In the genomic region with DNA sequence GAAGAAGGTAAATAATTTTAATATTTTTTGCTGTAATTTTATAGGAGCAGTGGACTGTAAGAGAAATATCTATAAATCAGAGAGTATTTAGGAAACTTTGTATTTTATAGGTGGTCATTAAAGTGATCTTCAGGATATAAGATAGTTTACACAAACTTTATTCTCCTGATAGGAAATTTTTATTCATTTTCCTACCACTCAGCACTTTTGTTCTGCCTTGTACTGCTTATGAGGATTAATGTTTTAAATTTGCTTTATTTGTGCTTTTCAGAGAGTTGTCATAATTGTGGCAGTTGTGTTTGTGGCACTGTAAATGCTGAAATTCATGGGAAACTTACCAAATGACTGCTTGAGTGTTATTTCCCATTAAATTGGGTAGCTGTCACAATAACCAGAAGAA, we compare ENCODE assay signal across 1 cellular context.
A peak's percentile ranks its signal among the peaks of the same experiment; 100 is the strongest.
TF ChIP-seq lines count a peak whose summit lies in the region.

No MANE protein-coding gene starts in this region.

TF ChIP-seq in HepG2, 621 proteins besides CTCF, POLR2A, EP300 and RAD21:
- TF ChIP-seq, protein P1, sequence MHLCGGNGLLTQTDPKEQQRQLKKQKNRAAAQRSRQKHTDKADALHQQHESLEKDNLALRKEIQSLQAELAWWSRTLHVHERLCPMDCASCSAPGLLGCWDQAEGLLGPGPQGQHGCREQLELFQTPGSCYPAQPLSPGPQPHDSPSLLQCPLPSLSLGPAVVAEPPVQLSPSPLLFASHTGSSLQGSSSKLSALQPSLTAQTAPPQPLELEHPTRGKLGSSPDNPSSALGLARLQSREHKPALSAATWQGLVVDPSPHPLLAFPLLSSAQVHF (CRISPR knock-in tag; IDR thresholded peaks at IDR 0.05): no peak
- TF ChIP-seq, protein P2, sequence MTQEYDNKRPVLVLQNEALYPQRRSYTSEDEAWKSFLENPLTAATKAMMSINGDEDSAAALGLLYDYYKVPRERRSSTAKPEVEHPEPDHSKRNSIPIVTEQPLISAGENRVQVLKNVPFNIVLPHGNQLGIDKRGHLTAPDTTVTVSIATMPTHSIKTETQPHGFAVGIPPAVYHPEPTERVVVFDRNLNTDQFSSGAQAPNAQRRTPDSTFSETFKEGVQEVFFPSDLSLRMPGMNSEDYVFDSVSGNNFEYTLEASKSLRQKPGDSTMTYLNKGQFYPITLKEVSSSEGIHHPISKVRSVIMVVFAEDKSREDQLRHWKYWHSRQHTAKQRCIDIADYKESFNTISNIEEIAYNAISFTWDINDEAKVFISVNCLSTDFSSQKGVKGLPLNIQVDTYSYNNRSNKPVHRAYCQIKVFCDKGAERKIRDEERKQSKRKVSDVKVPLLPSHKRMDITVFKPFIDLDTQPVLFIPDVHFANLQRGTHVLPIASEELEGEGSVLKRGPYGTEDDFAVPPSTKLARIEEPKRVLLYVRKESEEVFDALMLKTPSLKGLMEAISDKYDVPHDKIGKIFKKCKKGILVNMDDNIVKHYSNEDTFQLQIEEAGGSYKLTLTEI (CRISPR knock-in tag; conservative IDR thresholded peaks at IDR 0.05): no peak
- TF ChIP-seq MAFK (conservative IDR thresholded peaks at IDR 0.05 in 1 of 2, IDR thresholded peaks at IDR 0.05 in 1 of 2; ENCODE audit: low read length in 2 of 2) (peak; percentile 66 to 85), SP1 (IDR thresholded peaks at IDR 0.05) (no peak), SP1 (CRISPR knock-in tag; IDR thresholded peaks at IDR 0.05) (no peak), ZNF124 (CRISPR knock-in tag; IDR thresholded peaks at IDR 0.05) (no peak), MAFF (IDR thresholded peaks at IDR 0.05; ENCODE audit: low read depth, low read length) (peak; percentile 61)
- TF ChIP-seq, protein P3, sequence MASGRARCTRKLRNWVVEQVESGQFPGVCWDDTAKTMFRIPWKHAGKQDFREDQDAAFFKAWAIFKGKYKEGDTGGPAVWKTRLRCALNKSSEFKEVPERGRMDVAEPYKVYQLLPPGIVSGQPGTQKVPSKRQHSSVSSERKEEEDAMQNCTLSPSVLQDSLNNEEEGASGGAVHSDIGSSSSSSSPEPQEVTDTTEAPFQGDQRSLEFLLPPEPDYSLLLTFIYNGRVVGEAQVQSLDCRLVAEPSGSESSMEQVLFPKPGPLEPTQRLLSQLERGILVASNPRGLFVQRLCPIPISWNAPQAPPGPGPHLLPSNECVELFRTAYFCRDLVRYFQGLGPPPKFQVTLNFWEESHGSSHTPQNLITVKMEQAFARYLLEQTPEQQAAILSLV (CRISPR knock-in tag; IDR thresholded peaks at IDR 0.05; ENCODE audit: borderline replicate concordance): no peak
- TF ChIP-seq, protein P4, sequence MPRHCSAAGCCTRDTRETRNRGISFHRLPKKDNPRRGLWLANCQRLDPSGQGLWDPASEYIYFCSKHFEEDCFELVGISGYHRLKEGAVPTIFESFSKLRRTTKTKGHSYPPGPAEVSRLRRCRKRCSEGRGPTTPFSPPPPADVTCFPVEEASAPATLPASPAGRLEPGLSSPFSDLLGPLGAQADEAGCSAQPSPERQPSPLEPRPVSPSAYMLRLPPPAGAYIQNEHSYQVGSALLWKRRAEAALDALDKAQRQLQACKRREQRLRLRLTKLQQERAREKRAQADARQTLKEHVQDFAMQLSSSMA (CRISPR knock-in tag; IDR thresholded peaks at IDR 0.05): no peak
- TF ChIP-seq, protein P5, sequence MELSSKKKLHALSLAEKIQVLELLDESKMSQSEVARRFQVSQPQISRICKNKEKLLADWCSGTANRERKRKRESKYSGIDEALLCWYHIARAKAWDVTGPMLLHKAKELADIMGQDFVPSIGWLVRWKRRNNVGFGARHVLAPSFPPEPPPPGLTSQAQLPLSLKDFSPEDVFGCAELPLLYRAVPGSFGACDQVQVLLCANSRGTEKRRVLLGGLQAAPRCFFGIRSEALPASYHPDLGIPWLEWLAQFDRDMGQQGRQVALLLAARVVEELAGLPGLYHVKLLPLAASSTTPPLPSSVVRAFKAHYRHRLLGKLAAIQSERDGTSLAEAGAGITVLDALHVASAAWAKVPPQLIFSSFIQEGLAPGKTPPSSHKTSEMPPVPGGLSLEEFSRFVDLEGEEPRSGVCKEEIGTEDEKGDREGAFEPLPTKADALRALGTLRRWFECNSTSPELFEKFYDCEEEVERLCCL (CRISPR knock-in tag; IDR thresholded peaks at IDR 0.05; ENCODE audit: borderline replicate concordance): no peak
